11 cellular contexts compared by ENCODE assay signal in the genomic region with DNA sequence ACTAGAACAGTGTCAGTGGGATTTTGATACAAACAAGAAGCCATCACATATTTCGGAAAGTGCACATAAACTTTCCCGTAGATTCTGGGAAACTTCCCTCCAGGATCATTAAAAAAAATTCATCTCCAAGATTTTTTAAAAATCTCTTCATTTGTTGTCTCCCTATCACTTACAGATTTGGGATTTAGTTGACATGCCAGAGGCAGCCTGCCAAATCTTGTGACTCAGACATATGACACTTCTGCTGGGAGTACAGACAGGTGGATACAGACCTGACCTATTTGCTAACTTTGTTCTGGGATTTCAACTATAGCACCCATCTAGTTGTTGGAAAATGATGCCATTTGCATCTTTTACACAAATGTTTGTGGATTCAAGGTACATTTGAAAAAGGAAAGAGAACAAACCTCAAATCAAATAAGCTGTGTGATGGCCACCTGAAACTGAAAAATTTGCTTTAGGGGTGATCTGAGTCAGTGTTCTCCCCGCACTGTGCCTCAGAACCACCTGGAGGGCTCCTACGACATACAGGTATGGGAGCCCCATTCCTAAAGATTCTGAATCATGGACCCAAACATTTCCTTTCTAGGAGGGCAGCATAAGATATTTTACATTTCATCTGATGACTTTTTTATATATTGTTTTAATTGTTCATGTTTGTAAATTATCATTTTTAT. TPM values are rescaled to one million over a fixed set of nuclear protein-coding genes. Genes with fewer than 3 reads are reported as not detected.
DNase-seq lines count a peak whose midpoint lies in the region; ATAC-seq and TF ChIP-seq lines count a peak whose summit lies in the region.
"Had no signal": no experiment of that assay in that cellular context is flagged by ENCODE, and none has a peak within 500 bp of the region (broad histone marks: within the 10 kb centered on the region; RNA-seq: fewer than 3 reads in every experiment).

No MANE protein-coding gene starts in this region.

- DNase-seq in fibroblast of mammary gland (ENCODE audit: low read depth): peak; percentile 8
- DNase-seq in ascending aorta (ENCODE audit: low spot score in 2 of 2): no peak
- DNase-seq in stimulated activated naive CD8-positive, alpha-beta T cell treated with anti-CD3 and anti-CD28 coated beads, Interleukin-15, Interleukin-2, amounts not matched to agents 100 U/mL and 50 U/mL, for 24 hours: no peak
- DNase-seq in NCI-H1092 (lab: John Stamatoyannopoulos, UW): no peak
- DNase-seq in NCI-H82 treated with DMSO at 0.1 percent for 48 hours (lab: John Stamatoyannopoulos, UW; ENCODE audit: unreplicated experiment): no peak
- DNase-seq: activated naive CD8-positive, alpha-beta T cell treated with anti-CD3 and anti-CD28 coated beads, Interleukin-2, amount 10 ng/mL, durations not matched to agents 7 days and 5 days; stimulated activated naive B cell treated with anti-CD40 and anti-IgM and Interleukin-4, amounts not matched to agents 10 μg/mL and 1 μg/mL and 100 μg/mL, for 72 hours had no signal

- no peaks in the 10 kb centered on the region for H3K36me3 ChIP-seq in ascending aorta

- H3K9me3 ChIP-seq in ascending aorta: no peaks in the 10 kb centered on the region

- no peak overlapping the region for H3K27ac ChIP-seq in ascending aorta

- TF ChIP-seq CTCF in fibroblast of mammary gland (conservative IDR thresholded peaks at IDR 0.05; ENCODE audit: control insufficient read depth, insufficient read depth, low read depth, low read length): no peak
- no peak for TF ChIP-seq CTCF in ascending aorta (IDR thresholded peaks at IDR 0.05)

- intact Hi-C loops in ascending aorta (cut with DNase I): no loop called here

- ATAC-seq in GM18873 (IDR thresholded peaks at IDR 0.05; ENCODE audit: low FRiP score, unreplicated experiment) (peak; percentile 69), GM21717 (IDR thresholded peaks at IDR 0.05; ENCODE audit: unreplicated experiment) (peak; percentile 70), HG03432 (IDR thresholded peaks at IDR 0.05; ENCODE audit: unreplicated experiment) (peak; percentile 84)
- no peak for ATAC-seq in stimulated activated naive CD8-positive, alpha-beta T cell treated with anti-CD3 and anti-CD28 coated beads, Interleukin-15, Interleukin-2, amounts not matched to agents 100 U/mL and 50 U/mL, for 24 hours
- ATAC-seq: stimulated activated naive B cell treated with anti-CD40 and anti-IgM and Interleukin-4, amounts not matched to agents 10 μg/mL and 1 μg/mL and 100 μg/mL, for 72 hours; WTC11 had no signal

- H3K4me3 ChIP-seq in fibroblast of mammary gland (ENCODE audit: control insufficient read depth, low read depth, low read length) (no peak overlapping the region), ascending aorta (no peak overlapping the region)

- H3K27me3 ChIP-seq in ascending aorta: no peaks in the 10 kb centered on the region

- no peaks in the 10 kb centered on the region for H3K4me1 ChIP-seq in ascending aorta

RNA-seq across cellular contexts. Expression of a gene that starts 21.9 kb away (rescaled TPM):
- 18.9 TPM for total RNA-seq in ascending aorta
